In genomic region chr11:8357505-8357888, GRCh38 we compare ENCODE assay signal across 17 cellular contexts.
"Had no signal": no experiment of that assay in that cellular context is flagged by ENCODE, and none has a peak within 500 bp of the region (broad histone marks: within the 10 kb centered on the region; RNA-seq: fewer than 3 reads in every experiment).

No MANE protein-coding gene starts in this region.

- H3K4me1 ChIP-seq: uterus had no signal

- H3K79me2 ChIP-seq: hepatocyte had no signal

- DNase-seq: activated CD4-positive, alpha-beta T cell treated with anti-CD3 and anti-CD28 coated beads, Interleukin-2, amount 10 ng/mL, durations not matched to agents 7 days and 5 days; activated CD8-positive, alpha-beta memory T cell treated with anti-CD3 and anti-CD28 coated beads, Interleukin-2, amount 50 U/mL, for 4 hours; activated CD8-positive, alpha-beta T cell treated with anti-CD3 and anti-CD28 coated beads, Interleukin-2, amount 10 ng/mL, durations not matched to agents 7 days and 5 days; activated gamma-delta T cell; activated T-cell treated with anti-CD3 and anti-CD28 coated beads, Interleukin-2, amount 50 U/mL, for 72 hours; effector memory CD8-positive, alpha-beta T cell; islet precursor cell; lower lobe of right lung; stimulated activated naive CD8-positive, alpha-beta T cell treated with anti-CD3 and anti-CD28 coated beads, Interleukin-15, Interleukin-2, amounts not matched to agents 100 U/mL and 50 U/mL, for 24 hours; T-cell; T-helper 9 cell; tibial artery had no signal

- H3K4me2 ChIP-seq: hepatocyte had no signal

- ATAC-seq: activated CD4-positive, CD25-positive, alpha-beta regulatory T cell treated with anti-CD3 and anti-CD28 coated beads, Interleukin-2, amount 50 U/mL, for 24 hours; activated CD8-positive, alpha-beta T cell treated with anti-CD3 and anti-CD28 coated beads, Interleukin-2, amount 10 ng/mL, durations not matched to agents 7 days and 5 days; activated T-cell treated with anti-CD3 and anti-CD28 coated beads, Interleukin-2, amount 50 U/mL, for 72 hours; effector memory CD8-positive, alpha-beta T cell; natural killer cell treated with Interleukin-12 subunit alpha and Interleukin-12 subunit beta and Interleukin-15 and Interleukin-18, amount 100 ng/mL, for 72 hours; stimulated activated naive CD8-positive, alpha-beta T cell treated with anti-CD3 and anti-CD28 coated beads, Interleukin-15, Interleukin-2, amounts not matched to agents 100 U/mL and 50 U/mL, for 24 hours; T-cell had no signal

- H3K4me3 ChIP-seq: hepatocyte, tibial artery, uterus had no signal

- H3K9me3 Mint-ChIP-seq: activated CD4-positive, alpha-beta T cell treated with anti-CD3 and anti-CD28 coated beads, Interleukin-2, amount 10 ng/mL, durations not matched to agents 7 days and 5 days; activated naive CD4-positive, alpha-beta T cell treated with anti-CD3 and anti-CD28 coated beads, Interleukin-2, amount 50 U/mL, for 24 hours; activated T-cell treated with anti-CD3 and anti-CD28 coated beads, Interleukin-2, amount 50 U/mL, for 72 hours; effector memory CD8-positive, alpha-beta T cell; natural killer cell treated with Interleukin-12 subunit alpha and Interleukin-12 subunit beta and Interleukin-15 and Interleukin-18, amount 100 ng/mL, for 72 hours; T-cell had no signal

- H3K27me3 ChIP-seq: hepatocyte, uterus had no signal

- H3K36me3 Mint-ChIP-seq: activated naive CD4-positive, alpha-beta T cell treated with anti-CD3 and anti-CD28 coated beads, Interleukin-2, amount 50 U/mL, for 24 hours; natural killer cell treated with Interleukin-12 subunit alpha and Interleukin-12 subunit beta and Interleukin-15 and Interleukin-18, amount 100 ng/mL, for 72 hours; T-cell had no signal

- H3K27ac Mint-ChIP-seq: activated CD4-positive, alpha-beta T cell treated with anti-CD3 and anti-CD28 coated beads, Interleukin-2, amount 10 ng/mL, durations not matched to agents 7 days and 5 days; activated CD8-positive, alpha-beta T cell treated with anti-CD3 and anti-CD28 coated beads, Interleukin-2, amount 10 ng/mL, durations not matched to agents 7 days and 5 days; activated T-cell treated with anti-CD3 and anti-CD28 coated beads, Interleukin-2, amount 50 U/mL, for 72 hours; effector memory CD8-positive, alpha-beta T cell; natural killer cell treated with Interleukin-12 subunit alpha and Interleukin-12 subunit beta and Interleukin-15 and Interleukin-18, amount 100 ng/mL, for 72 hours; T-cell had no signal

- H3K9me3 ChIP-seq: lower lobe of right lung, tibial artery, uterus had no signal

- H3K27ac ChIP-seq: hepatocyte, lower lobe of right lung, tibial artery, uterus had no signal

- H3K4me3 Mint-ChIP-seq: activated CD4-positive, alpha-beta T cell treated with anti-CD3 and anti-CD28 coated beads, Interleukin-2, amount 10 ng/mL, durations not matched to agents 7 days and 5 days; activated CD8-positive, alpha-beta T cell treated with anti-CD3 and anti-CD28 coated beads, Interleukin-2, amount 10 ng/mL, durations not matched to agents 7 days and 5 days; activated naive CD4-positive, alpha-beta T cell treated with anti-CD3 and anti-CD28 coated beads, Interleukin-2, amount 50 U/mL, for 24 hours; activated T-cell treated with anti-CD3 and anti-CD28 coated beads, Interleukin-2, amount 50 U/mL, for 72 hours; effector memory CD8-positive, alpha-beta T cell; natural killer cell treated with Interleukin-12 subunit alpha and Interleukin-12 subunit beta and Interleukin-15 and Interleukin-18, amount 100 ng/mL, for 72 hours; T-cell had no signal

- H2AFZ ChIP-seq: hepatocyte had no signal

- H3K36me3 ChIP-seq: lower lobe of right lung, tibial artery, uterus had no signal

- H3K4me1 Mint-ChIP-seq: activated naive CD4-positive, alpha-beta T cell treated with anti-CD3 and anti-CD28 coated beads, Interleukin-2, amount 50 U/mL, for 24 hours had no signal
